12 cellular contexts compared by ENCODE assay signal in genomic region chr15:96344120-96344705, GRCh38. TPM values are rescaled to one million over a fixed set of nuclear protein-coding genes. Genes with fewer than 3 reads are reported as not detected.
DNase-seq lines count a peak whose midpoint lies in the region; ATAC-seq and TF ChIP-seq lines count a peak whose summit lies in the region.
"Had no signal": no experiment of that assay in that cellular context is flagged by ENCODE, and none has a peak within 500 bp of the region (broad histone marks: within the 10 kb centered on the region; RNA-seq: fewer than 3 reads in every experiment).

No MANE protein-coding gene starts in this region.

- H3K36me3 Mint-ChIP-seq in T-helper 17 cell (ENCODE audit: low read depth): peaks cover 2% of the 10 kb centered on the region
- peaks cover 11% of the 10 kb centered on the region for H3K36me3 Mint-ChIP-seq in mesothelial cell of epicardium

- no peak overlapping the region for H3K4me3 ChIP-seq in BE2C (ENCODE audit: low read depth, low read length)

- peak overlapping the region; percentile 6 for H3K27ac ChIP-seq in temporal lobe (ENCODE audit: low read depth, low read length)

- ATAC-seq in T-helper 17 cell (no peak), GM18867 (IDR thresholded peaks at IDR 0.05; ENCODE audit: unreplicated experiment) (no peak), HG03045 (IDR thresholded peaks at IDR 0.05; ENCODE audit: unreplicated experiment) (no peak)
- ATAC-seq: esophagus mucosa had no signal

- H3K27me3 Mint-ChIP-seq in T-helper 17 cell (peaks cover 94% of the 10 kb centered on the region), mesothelial cell of epicardium (ENCODE audit: low read depth) (no peaks in the 10 kb centered on the region)

- peaks cover 4% of the 10 kb centered on the region for H3K36me3 ChIP-seq in BE2C

- H3K9me3 ChIP-seq in T-helper 17 cell (ENCODE audit: control insufficient read depth, low read length, poor library complexity, severe bottlenecking) (peaks cover 3% of the 10 kb centered on the region), BE2C (no peaks in the 10 kb centered on the region)

- peak overlapping the region; percentile 2 for H3K4me3 Mint-ChIP-seq in T-helper 17 cell
- peak overlapping the region; percentile 33 for H3K4me3 Mint-ChIP-seq in mesothelial cell of epicardium

- DNase-seq in T-helper 17 cell (no peak), ecto neural progenitor cell (ENCODE audit: low spot score) (peak; percentile 51), mesothelial cell of epicardium (ENCODE audit: low spot score in 2 of 2, unreplicated experiment in 2 of 2) (peak in 1 of 2 experiments; percentile 8), BE2C (no peak), kidney glomerular epithelial cell (lab: John Stamatoyannopoulos, UW) (no peak)
- DNase-seq: activated effector memory CD4-positive, alpha-beta T cell treated with Interleukin-2 at 50 U/mL for 16 hours; DMS79; NCI-H1417 treated with DMSO at 0.1 percent for 48 hours had no signal

- H3K4me1 ChIP-seq in BE2C: peaks cover 9% of the 10 kb centered on the region

- H3K27ac Mint-ChIP-seq in T-helper 17 cell (no peak overlapping the region), mesothelial cell of epicardium (peak overlapping the region; percentile 76)

- no peaks in the 10 kb centered on the region for H3K9me3 Mint-ChIP-seq in mesothelial cell of epicardium

- no peaks in the 10 kb centered on the region for H3K4me1 Mint-ChIP-seq in T-helper 17 cell
- peaks cover 96% of the 10 kb centered on the region for H3K4me1 Mint-ChIP-seq in mesothelial cell of epicardium

- H3K27me3 ChIP-seq in BE2C: no peaks in the 10 kb centered on the region

- TF ChIP-seq CTCF in mesothelial cell of epicardium (IDR thresholded peaks at IDR 0.05; ENCODE audit: unreplicated experiment) (no peak), BE2C (IDR thresholded peaks at IDR 0.05; ENCODE audit: low read depth, low read length) (no peak)

RNA-seq across cellular contexts. Expression of gene NR2F2, which starts 13.7 kb away (rescaled TPM):
- total RNA-seq in T-helper 17 cell: not detected
- total RNA-seq in mesothelial cell of epicardium: 126 to 134 TPM (median 128 TPM) in 3 replicates
- total RNA-seq in temporal lobe: 4.4 TPM
- 82.4 TPM for polyA plus RNA-seq in BE2C (2012; ENCODE audit: insufficient read depth, insufficient read length, low read depth)

Comparison
In these comparisons a context has a peak if more than half of its experiments do, and no peak if none do; other contexts are left out.
1. RNA of gene NR2F2, which starts 13.7 kb away (total RNA-seq): 126 to 134 TPM in mesothelial cell of epicardium; 4.4 TPM in temporal lobe (single experiment) and not detected in T-helper 17 cell; every median in the first group is over 10 times any median in the second.